Comparison of ENCODE assay signal across 1 cellular context in genomic region chr3:38133557-38134405, GRCh38.
A peak's percentile ranks its signal among the peaks of the same experiment; 100 is the strongest.
TF ChIP-seq lines count a peak whose summit lies in the region.

No MANE protein-coding gene starts in this region.

TF ChIP-seq in HepG2, 621 proteins besides CTCF, POLR2A, EP300 and RAD21 (continued from another document and continues in another):
- TF ChIP-seq AFF4 (CRISPR knock-in tag; IDR thresholded peaks at IDR 0.05) (peak; percentile 90; the same call in 1 of the 2 replicates), TCF7 (IDR thresholded peaks at IDR 0.05; ENCODE audit: low read depth) (peak; percentile 92), ZBTB39 (CRISPR knock-in tag; IDR thresholded peaks at IDR 0.05) (0 out of 2 replicates have a peak, but pooled peaks have one; percentile 28), ATM (IDR thresholded peaks at IDR 0.05; ENCODE audit: borderline replicate concordance) (no peak), MYNN (CRISPR knock-in tag; IDR thresholded peaks at IDR 0.05; ENCODE audit: low read depth) (no peak), ARNT2 (CRISPR knock-in tag; IDR thresholded peaks at IDR 0.05; ENCODE audit: low read depth) (peak; percentile 76), RBM39 (IDR thresholded peaks at IDR 0.05; ENCODE audit: low read depth, low read length, poor library complexity, severe bottlenecking) (no peak), ZNF33B (CRISPR knock-in tag; IDR thresholded peaks at IDR 0.05) (peak; percentile 8; the same call in 1 of the 2 replicates), IKZF1 (IDR thresholded peaks at IDR 0.05) (no peak), GATAD1 (CRISPR knock-in tag; IDR thresholded peaks at IDR 0.05) (peak; percentile 50; the same call in 1 of the 2 replicates), MLX (CRISPR knock-in tag; IDR thresholded peaks at IDR 0.05) (peak; percentile 58; the same call in 1 of the 2 replicates), ZNF10 (CRISPR knock-in tag; IDR thresholded peaks at IDR 0.05; ENCODE audit: borderline replicate concordance, low read depth) (no peak), RFX5 (IDR thresholded peaks at IDR 0.05; ENCODE audit: low read depth, low read length) (no peak), SIN3B (IDR thresholded peaks at IDR 0.05; ENCODE audit: low read length) (no peak), ATF7-NPFF (CRISPR knock-in tag; IDR thresholded peaks at IDR 0.05; ENCODE audit: low read depth) (0 out of 2 replicates have a peak, but pooled peaks have one; percentile 15), IRF2 (CRISPR knock-in tag; IDR thresholded peaks at IDR 0.05) (peak; percentile 93), THAP11 (CRISPR knock-in tag; IDR thresholded peaks at IDR 0.05) (0 out of 2 replicates have a peak, but pooled peaks have one; percentile 62), FUBP1 (CRISPR knock-in tag; IDR thresholded peaks at IDR 0.05; ENCODE audit: borderline replicate concordance) (no peak), THAP9 (CRISPR knock-in tag; IDR thresholded peaks at IDR 0.05; ENCODE audit: borderline replicate concordance) (peak; percentile 68; the same call in 1 of the 2 replicates), ZNF883 (CRISPR knock-in tag; IDR thresholded peaks at IDR 0.05; ENCODE audit: not compliant biosample characterization) (no peak), ZNF383 (CRISPR knock-in tag; IDR thresholded peaks at IDR 0.05; ENCODE audit: borderline replicate concordance) (no peak), PHF21A (CRISPR knock-in tag; IDR thresholded peaks at IDR 0.05) (peak; percentile 85; the same call in 1 of the 2 replicates), SP5 (CRISPR knock-in tag; IDR thresholded peaks at IDR 0.05; ENCODE audit: borderline replicate concordance, low read depth) (no peak; the same call in 1 of the 2 replicates), ZNF333 (CRISPR knock-in tag; IDR thresholded peaks at IDR 0.05; ENCODE audit: borderline replicate concordance) (peak; percentile 38; the same call in 1 of the 2 replicates), ZNF704 (CRISPR knock-in tag; IDR thresholded peaks at IDR 0.05; ENCODE audit: borderline replicate concordance) (no peak), PCBP1 (IDR thresholded peaks at IDR 0.05; ENCODE audit: borderline replicate concordance, low read depth, low read length) (no peak), ZNF850 (CRISPR knock-in tag; conservative IDR thresholded peaks at IDR 0.05) (no peak), ZMAT3 (CRISPR knock-in tag; conservative IDR thresholded peaks at IDR 0.05) (no peak), FOXA3 (CRISPR knock-in tag; IDR thresholded peaks at IDR 0.05) (peak; percentile 94), U2AF1 (optimal IDR thresholded peaks at IDR 0.05; ENCODE audit: low read depth, low read length) (no peak), MEIS2 (CRISPR knock-in tag; IDR thresholded peaks at IDR 0.05) (peak; percentile 94), ZNF329 (CRISPR knock-in tag; IDR thresholded peaks at IDR 0.05; ENCODE audit: low read depth) (no peak), RXRA (CRISPR knock-in tag; IDR thresholded peaks at IDR 0.05) (peak; percentile 97), STAT6 (CRISPR knock-in tag; IDR thresholded peaks at IDR 0.05; ENCODE audit: borderline replicate concordance) (no peak; the same call in 1 of the 2 replicates), SRSF4 (IDR thresholded peaks at IDR 0.05; ENCODE audit: low read depth, low read length, poor library complexity, severe bottlenecking) (no peak), CSRNP2 (CRISPR knock-in tag; conservative IDR thresholded peaks at IDR 0.05; ENCODE audit: low read depth) (no peak), THRA (CRISPR knock-in tag; IDR thresholded peaks at IDR 0.05; ENCODE audit: borderline replicate concordance) (peak; percentile 92), SETDB1 (CRISPR knock-in tag; IDR thresholded peaks at IDR 0.05; ENCODE audit: borderline replicate concordance) (no peak), GATA4 (IDR thresholded peaks at IDR 0.05; ENCODE audit: borderline replicate concordance, low read depth) (peak; percentile 68; the same call in 1 of the 2 replicates), FOXP1 (IDR thresholded peaks at IDR 0.05) (no peak), FOXP1 (CRISPR knock-in tag; IDR thresholded peaks at IDR 0.05) (peak; percentile 70), ZNF580 (CRISPR knock-in tag; IDR thresholded peaks at IDR 0.05; ENCODE audit: borderline replicate concordance, low read depth) (peak; percentile 49; the same call in 1 of the 2 replicates), ZNF331 (CRISPR knock-in tag; IDR thresholded peaks at IDR 0.05) (peak; percentile 96)
